9 cellular contexts compared by ENCODE assay signal in the genomic region with DNA sequence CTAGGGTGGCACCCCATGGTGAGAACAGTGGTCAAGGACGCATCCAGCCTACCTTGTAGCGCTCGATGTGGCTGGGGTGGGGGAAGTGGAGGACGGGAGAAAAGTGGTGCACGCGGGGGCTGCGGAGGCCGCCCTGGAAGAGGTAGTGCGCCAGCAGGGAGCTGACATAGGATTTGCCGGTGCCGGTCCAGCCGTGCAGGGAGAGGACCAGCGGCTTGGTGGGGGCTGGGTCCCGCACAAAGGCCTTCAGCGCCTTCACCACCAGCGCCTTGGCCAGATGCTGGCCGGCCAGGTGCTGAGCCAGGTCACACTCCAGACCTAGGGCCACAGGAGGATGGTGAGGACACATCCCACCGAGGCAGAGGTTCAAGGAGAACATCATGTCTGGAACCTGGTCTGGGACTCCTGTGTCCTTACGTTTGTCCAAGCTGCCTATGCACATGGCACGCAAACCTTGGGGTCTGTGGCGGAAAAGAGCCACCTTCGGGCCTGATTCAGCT. TPM values are rescaled to one million over a fixed set of nuclear protein-coding genes. Genes with fewer than 3 reads are reported as not detected.
DNase-seq lines count a peak whose midpoint lies in the region; ATAC-seq and TF ChIP-seq lines count a peak whose summit lies in the region.
"Had no signal": no experiment of that assay in that cellular context is flagged by ENCODE, and none has a peak within 500 bp of the region (broad histone marks: within the 10 kb centered on the region; RNA-seq: fewer than 3 reads in every experiment).

No MANE protein-coding gene starts in this region.

- intact Hi-C loops in natural killer cell (cut with micrococcal nuclease): loop anchor here (1.0 to 10.0 kb wide), 6 partner anchors 35 to 230 kb away; a partner anchor contains a TSS

- no peak for TF ChIP-seq CTCF in BJ (IDR thresholded peaks at IDR 0.05; ENCODE audit: insufficient read depth, low read depth, low read length)
- no peak for TF ChIP-seq CTCF in LNCaP clone FGC (IDR thresholded peaks at IDR 0.05; ENCODE audit: control insufficient read depth, extremely low read depth, insufficient read depth)
- TF ChIP-seq CTCF in coronary artery (IDR thresholded peaks at IDR 0.05): no peak
- no peak for TF ChIP-seq CTCF in natural killer cell (IDR thresholded peaks at IDR 0.05)

- H3K4me3 ChIP-seq in BJ (ENCODE audit: low read depth, low read length): peak overlapping the region; percentile 55
- peak overlapping the region; percentile 58 for H3K4me3 ChIP-seq in LNCaP clone FGC (ENCODE audit: low read depth, low read length)
- H3K4me3 ChIP-seq in coronary artery: peak overlapping the region; percentile 79

- H3K36me3 Mint-ChIP-seq in natural killer cell: peaks cover 8% of the 10 kb centered on the region

- CTCF ChIA-PET in BJ (lab: Yijun Ruan, JAX): interaction anchor here (0.5 to 3.5 kb wide), 75 partner anchors 10 to 402 kb away, joined by 3 to 70 read pairs (median 5); a partner anchor contains a TSS

- H3K27me3 Mint-ChIP-seq in natural killer cell (ENCODE audit: low read depth in 2 of 2): no peaks in the 10 kb centered on the region

- H3K27ac Mint-ChIP-seq in natural killer cell: peak overlapping the region; percentile 93 to 96

- DNase-seq in BJ (ENCODE audit: low read depth): no peak
- DNase-seq in LNCaP clone FGC (ENCODE audit: low read depth): no peak
- DNase-seq in coronary artery (ENCODE audit: low spot score): no peak
- DNase-seq in natural killer cell: peak; percentile 34
- DNase-seq in SKM-1 (lab: John Stamatoyannopoulos, UW; ENCODE audit: unreplicated experiment): no peak
- no peak for DNase-seq in cerebellar nuclear complex (lab: John Stamatoyannopoulos, UW)
- no peak for DNase-seq in Ammon's horn (ENCODE audit: low spot score)
- no peak for DNase-seq in COR-L47 (lab: John Stamatoyannopoulos, UW)

- POLR2A ChIA-PET in BJ (lab: Charles Lee): no interaction called here

- peak overlapping the region; percentile 79 for H3K4me3 Mint-ChIP-seq in natural killer cell

- ATAC-seq in natural killer cell: no peak

- no peaks in the 10 kb centered on the region for H3K9me3 Mint-ChIP-seq in natural killer cell

- peak overlapping the region; percentile 96 to 97 for H3K27ac ChIP-seq in coronary artery

- H3K27me3 ChIP-seq in BJ (ENCODE audit: control insufficient read depth, insufficient read depth, low read length): peaks cover 6% of the 10 kb centered on the region

- peaks cover 5 to 24% of the 10 kb centered on the region in 2 donors for H3K4me1 Mint-ChIP-seq in natural killer cell

- H3K36me3 ChIP-seq in BJ (ENCODE audit: control insufficient read depth, insufficient read depth, low read length): no peaks in the 10 kb centered on the region; the same call in 1 of the 2 replicates

RNA-seq across cellular contexts. Expression of a gene that starts 0.8 kb away (rescaled TPM):
- polyA plus RNA-seq in BJ (2011; rRNA removed): 4.8 and 8.0 TPM in 2 replicates
- 3.0 and 5.8 TPM in 2 replicates for polyA minus RNA-seq in BJ (2011; rRNA and poly(A)+ RNA removed)
- 10 to 100 TPM; 20.9 to 27.8 (median 23.7) TPM for total RNA-seq in natural killer cell

RNA-seq across cellular contexts. Expression of a gene that starts 18.4 kb away (rescaled TPM):
- polyA plus RNA-seq in BJ (2011; rRNA removed): 0.02 and 0.07 TPM in 2 replicates
- polyA minus RNA-seq in BJ (2011; rRNA and poly(A)+ RNA removed): not detected in 2 replicates
- 10 to 100 TPM; 15.5 to 23.0 (median 21.5) TPM for total RNA-seq in natural killer cell
- total RNA-seq: RPMI7951 had no signal

RNA-seq across cellular contexts. Expression of a gene that starts 18.8 kb away (rescaled TPM):
- polyA plus RNA-seq in BJ (2011; rRNA removed): 14.6 and 21.1 TPM in 2 replicates
- 2.7 and 3.7 TPM in 2 replicates for polyA minus RNA-seq in BJ (2011; rRNA and poly(A)+ RNA removed)
- 10 to 100 TPM in 2 of 3 donors, 1 to 10 TPM in 1; 6.9 to 11.5 (median 11.0) TPM for total RNA-seq in natural killer cell

RNA-seq across cellular contexts. Expression of a gene that starts 27.5 kb away (rescaled TPM):
- polyA plus RNA-seq in BJ (2011; rRNA removed): 0.11 TPM in 1 of 2 replicates, not detected in the other
- polyA minus RNA-seq in BJ (2011; rRNA and poly(A)+ RNA removed): not detected in 2 replicates
- not detected for total RNA-seq in natural killer cell
- total RNA-seq: RPMI7951 had no signal

RNA-seq across cellular contexts. Expression of a gene that starts 44.2 kb away (rescaled TPM):
- polyA plus RNA-seq in BJ (2011; rRNA removed): 0.04 and 0.06 TPM in 2 replicates
- 0.21 TPM in 1 of 2 replicates, not detected in the other for polyA minus RNA-seq in BJ (2011; rRNA and poly(A)+ RNA removed)
- total RNA-seq in natural killer cell: 10 to 100 TPM; 42.8 to 86.8 (median 56.6) TPM
